8 cellular contexts compared by ENCODE assay signal in genomic region chr7:7761974-7762769, GRCh38. TPM values are rescaled to one million over a fixed set of nuclear protein-coding genes. Genes with fewer than 3 reads are reported as not detected.
A peak's percentile ranks its signal among the peaks of the same experiment; 100 is the strongest.
DNase-seq lines count a peak whose midpoint lies in the region; ATAC-seq and TF ChIP-seq lines count a peak whose summit lies in the region.

No MANE protein-coding gene starts in this region.

- TF ChIP-seq CTCF in Panc1 (IDR thresholded peaks at IDR 0.05): no peak
- no peak for TF ChIP-seq CTCF in natural killer cell (IDR thresholded peaks at IDR 0.05)

- H3K36me3 ChIP-seq in Panc1 (ENCODE audit: control insufficient read depth, insufficient read depth, low read length) (no peaks in the 10 kb centered on the region), endocrine pancreas (ENCODE audit: control insufficient read depth, insufficient read depth, low read length) (no peaks in the 10 kb centered on the region)

- CTCF ChIA-PET in HEK293T (lab: Yijun Ruan, JAX) (interaction anchor here (1.7 kb wide), 1 partner anchor 81 kb away, joined by 9 read pairs; no protein-coding TSS in a partner anchor), Panc1 (lab: Charles Lee) (no interaction called here)

- H3K4me1 Mint-ChIP-seq in natural killer cell: peaks cover 34 to 41% of the 10 kb centered on the region in 2 donors

- H3K4me3 ChIP-seq in Panc1 (ENCODE audit: low read depth in 2 of 2, low read length in 2 of 2) (peak overlapping the region; percentile 28 to 59), endocrine pancreas (ENCODE audit: control insufficient read depth, insufficient read depth, low read length) (peak overlapping the region; percentile 93)

- H3K4me3 Mint-ChIP-seq in natural killer cell: peak overlapping the region; percentile 95

- no TSS peak for BruUV-seq in Panc1 (replicated peaks; lab: Mats Ljungman, UMichigan)

- H3K27ac ChIP-seq in Panc1 (ENCODE audit: low read length): peak overlapping the region; percentile 58; the same call in 1 of the 2 replicates

- no peaks in the 10 kb centered on the region for H3K36me3 Mint-ChIP-seq in natural killer cell

- intact Hi-C loops in Panc1 (cut with micrococcal nuclease; ENCODE audit: unreplicated experiment): loop anchor here (5.0 to 10.0 kb wide), 4 partner anchors 80 to 453 kb away; no protein-coding TSS in a partner anchor
- intact Hi-C loops in natural killer cell (cut with micrococcal nuclease): loop anchor here (1.0 to 10.0 kb wide), 6 partner anchors 81 to 365 kb away; no protein-coding TSS in a partner anchor

- H3K27me3 ChIP-seq in Panc1 (ENCODE audit: control insufficient read depth, insufficient read depth, low read length) (no peaks in the 10 kb centered on the region), endocrine pancreas (ENCODE audit: control insufficient read depth, insufficient read depth, low read length) (no peaks in the 10 kb centered on the region)

- H3K4me1 ChIP-seq in Panc1 (ENCODE audit: control insufficient read depth, insufficient read depth, low read length) (peaks cover 8% of the 10 kb centered on the region; the same call in 1 of the 2 replicates), endocrine pancreas (ENCODE audit: control insufficient read depth, insufficient read depth, low read length) (no peaks in the 10 kb centered on the region)

- no peaks in the 10 kb centered on the region for H3K9me3 ChIP-seq in Panc1 (ENCODE audit: control insufficient read depth, insufficient read depth, low read depth, low read length)
- H3K9me3 ChIP-seq in endocrine pancreas (ENCODE audit: control insufficient read depth, low read length): no peaks in the 10 kb centered on the region

- H3K27ac Mint-ChIP-seq in natural killer cell: peak overlapping the region; percentile 89 to 97

- ATAC-seq in Panc1 (peak; percentile 82), natural killer cell (peak; percentile 81 to 89 (median 86))

- H3K9me3 Mint-ChIP-seq in natural killer cell: no peaks in the 10 kb centered on the region

- POLR2A ChIA-PET in HEK293T (lab: Yijun Ruan, JAX): no interaction called here
- POLR2A ChIA-PET in Panc1 (lab: Charles Lee): no interaction called here

- peak; percentile 15 for DNase-seq in NCI-H446 treated with DMSO at 0.1 percent for 48 hours (lab: John Stamatoyannopoulos, UW)
- DNase-seq in NCI-H446 (lab: John Stamatoyannopoulos, UW): no peak
- DNase-seq in HEK293T (ENCODE audit: extremely low spot score): no peak
- DNase-seq in Panc1 (ENCODE audit: low read depth, low spot score): peak; percentile 77
- DNase-seq in natural killer cell: no peak
- DNase-seq in NCI-H82 (lab: John Stamatoyannopoulos, UW): no peak
- DNase-seq in SW 1271 (lab: John Stamatoyannopoulos, UW): no peak

- no peaks in the 10 kb centered on the region for H3K27me3 Mint-ChIP-seq in natural killer cell (ENCODE audit: low read depth in 2 of 2)

- in situ Hi-C loops in Panc1 (cut with HindIII; ENCODE audit: low pct_unique_long_range_greater_than_20kb, low sequenced_read_pairs): no loop called here

- no peak overlapping the region for H3K9ac ChIP-seq in endocrine pancreas (ENCODE audit: control insufficient read depth, insufficient read depth, low read length)

TF ChIP-seq in HEK293T, 16 proteins besides CTCF, POLR2A, EP300 and RAD21:
- TF ChIP-seq FOXK2 (IDR thresholded peaks at IDR 0.05): no peak
- no peak for TF ChIP-seq HDGF (IDR thresholded peaks at IDR 0.05; ENCODE audit: borderline replicate concordance)
- no peak for TF ChIP-seq SP1 (IDR thresholded peaks at IDR 0.05)
- TF ChIP-seq PKNOX1 (IDR thresholded peaks at IDR 0.05): peak; percentile 28; the same call in 1 of the 2 replicates
- no peak for TF ChIP-seq TARDBP (IDR thresholded peaks at IDR 0.05)
- no peak for TF ChIP-seq BHLHE40 (IDR thresholded peaks at IDR 0.05; ENCODE audit: borderline replicate concordance)
- TF ChIP-seq CTBP1 (IDR thresholded peaks at IDR 0.05; ENCODE audit: borderline replicate concordance): no peak
- no peak for TF ChIP-seq FOXA1 (IDR thresholded peaks at IDR 0.05)

RNA-seq across cellular contexts. Expression of gene RPA3, which starts 43.8 kb away (rescaled TPM):
- total RNA-seq in Panc1 (2021; ENCODE audit: unreplicated experiment) (93.5 TPM), natural killer cell (10 to 100 TPM; 14.2 to 25.9 (median 22.6) TPM)
- 49.1 TPM for polyA plus RNA-seq in Panc1 (2012; ENCODE audit: insufficient read length)

Comparison
In these comparisons a context has a peak if more than half of its experiments do, and no peak if none do; other contexts are left out.
1. DNase-seq: peak in NCI-H446 treated with DMSO at 0.1 percent for 48 hours (single experiment) and Panc1 (single experiment); none in NCI-H446 (0 of 2), HEK293T (single experiment), natural killer cell (single experiment), NCI-H82 (single experiment) and SW 1271 (0 of 2).